ENCODE assay signal across 17 cellular contexts in the genomic region with DNA sequence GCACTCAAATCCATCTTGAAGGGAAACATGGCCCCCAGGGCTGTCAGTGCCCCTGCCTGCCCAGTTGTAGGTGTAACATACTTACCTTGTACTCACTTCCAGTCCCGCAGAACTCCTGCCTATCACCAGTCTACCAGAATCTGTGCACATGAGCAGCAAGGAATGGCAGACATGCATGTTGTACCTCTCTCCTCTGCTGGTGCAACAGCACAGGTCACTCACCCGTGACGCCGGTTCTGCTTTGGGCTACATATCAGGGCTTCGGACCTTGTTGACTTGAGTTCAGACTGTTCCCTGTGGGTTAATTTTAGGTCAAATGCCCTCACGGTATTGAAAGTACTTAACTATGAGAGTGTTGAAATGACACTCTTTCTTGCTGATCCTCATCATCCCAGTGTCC.
A peak's percentile ranks its signal among the peaks of the same experiment; 100 is the strongest.
DNase-seq lines count a peak whose midpoint lies in the region; ATAC-seq, FAIRE-seq and TF ChIP-seq lines count a peak whose summit lies in the region.
"Had no signal": no experiment of that assay in that cellular context is flagged by ENCODE, and none has a peak within 500 bp of the region (broad histone marks: within the 10 kb centered on the region; RNA-seq: fewer than 3 reads in every experiment).

No MANE protein-coding gene starts in this region.

- H3K27ac Mint-ChIP-seq in activated CD4-positive, alpha-beta memory T cell treated with anti-CD3 and anti-CD28 coated beads for 36 hours: no peak overlapping the region
- H3K27ac Mint-ChIP-seq: CD4-positive, alpha-beta memory T cell; GM23338; IgD-negative memory B cell had no signal

- H4K8ac ChIP-seq in trophoblast cell (ENCODE audit: low read depth, low read length): no peak overlapping the region

- H3K4me1 ChIP-seq in BLaER1: peaks cover 54% of the 10 kb centered on the region
- peaks cover 0 to 18% (median 0%) of the 10 kb centered on the region in 12 donors for H3K4me1 ChIP-seq in heart left ventricle
- H3K4me1 ChIP-seq in trophoblast cell (ENCODE audit: control insufficient read depth in 1 of 2, insufficient read depth in 2 of 2, low read length in 2 of 2): peaks cover 3 to 6% of the 10 kb centered on the region in 2 experiments

- no peaks in the 10 kb centered on the region for H3K79me1 ChIP-seq in trophoblast cell (ENCODE audit: low read length)

- TF ChIP-seq POLR2A in heart left ventricle (IDR thresholded peaks at IDR 0.05): no peak

- H2BK12ac ChIP-seq in trophoblast cell (ENCODE audit: low read length): no peak overlapping the region

- H4K12ac ChIP-seq in trophoblast cell (ENCODE audit: low read depth, low read length): no peak overlapping the region

- H3K9me3 Mint-ChIP-seq in activated CD4-positive, alpha-beta memory T cell treated with anti-CD3 and anti-CD28 coated beads for 36 hours: no peaks in the 10 kb centered on the region
- H3K9me3 Mint-ChIP-seq: GM23338, IgD-negative memory B cell had no signal

- H3K4ac ChIP-seq in trophoblast cell (ENCODE audit: low read depth, low read length): no peak overlapping the region

- 51 to 72% (median 57%) methylated on average over 6 of the region's 6 CpGs for WGBS in heart left ventricle, 4 donors
- no CpG with 5 or more reads among the region's 6 CpGs for WGBS in trophoblast cell (ENCODE audit: extremely low coverage, insufficient coverage, insufficient read length)

- no peak for TF ChIP-seq CTCF in heart left ventricle (IDR thresholded peaks at IDR 0.05)

- no peaks in the 10 kb centered on the region for H3K79me2 ChIP-seq in trophoblast cell (ENCODE audit: control insufficient read depth, insufficient read depth, low read length, poor library complexity)

- no peak overlapping the region for H2AK5ac ChIP-seq in trophoblast cell (ENCODE audit: low read length)

- no peak overlapping the region for H4K91ac ChIP-seq in trophoblast cell (ENCODE audit: low read depth, low read length)

- peaks cover 16% of the 10 kb centered on the region for H3K9me3 ChIP-seq in BLaER1
- no peaks in the 10 kb centered on the region for H3K9me3 ChIP-seq in heart left ventricle
- H3K9me3 ChIP-seq in trophoblast cell (ENCODE audit: insufficient read depth, low read depth, low read length): no peaks in the 10 kb centered on the region

- H3K27me3 ChIP-seq in BLaER1 (no peaks in the 10 kb centered on the region), heart left ventricle (no peaks in the 10 kb centered on the region), trophoblast cell (ENCODE audit: insufficient read depth, low read length) (no peaks in the 10 kb centered on the region)

- no peak overlapping the region for H3K4me3 Mint-ChIP-seq in activated CD4-positive, alpha-beta memory T cell treated with anti-CD3 and anti-CD28 coated beads for 36 hours
- H3K4me3 Mint-ChIP-seq: CD4-positive, alpha-beta memory T cell; GM23338; IgD-negative memory B cell had no signal

- no peak overlapping the region for H3K23ac ChIP-seq in trophoblast cell (ENCODE audit: low read length)

- ATAC-seq in heart left ventricle (peak; percentile 77 to 90 (median 82)), HG03139 (IDR thresholded peaks at IDR 0.05; ENCODE audit: unreplicated experiment) (no peak), GM21360 (IDR thresholded peaks at IDR 0.05; ENCODE audit: unreplicated experiment) (no peak)
- ATAC-seq: GM23338 had no signal

- H2BK5ac ChIP-seq in trophoblast cell (ENCODE audit: low read depth, low read length, poor library complexity): no peak overlapping the region

- no peaks in the 10 kb centered on the region for H3K36me3 ChIP-seq in BLaER1
- peaks cover 0 to 17% (median 0%) of the 10 kb centered on the region in 9 donors for H3K36me3 ChIP-seq in heart left ventricle
- peaks cover 7 to 16% of the 10 kb centered on the region in 2 experiments for H3K36me3 ChIP-seq in trophoblast cell (ENCODE audit: control insufficient read depth in 1 of 2, insufficient read depth in 2 of 2, low read length in 2 of 2)

- CTCF ChIA-PET in activated CD4-positive, alpha-beta memory T cell treated with anti-CD3 and anti-CD28 coated beads for 36 hours (lab: Charles Lee): no interaction called here

- H2AFZ ChIP-seq in trophoblast cell (ENCODE audit: insufficient read depth, low read length, poor library complexity): no peak overlapping the region
- H2AFZ ChIP-seq: GM23338 had no signal

- H3K27ac ChIP-seq in BLaER1 (0 out of 2 replicates have a peak overlapping the region, but pooled peaks have one; percentile 2), heart left ventricle (peak overlapping the region in 5 of 12 donors; percentile 3 to 59 (median 47)), trophoblast cell (ENCODE audit: low read depth, low read length) (no peak overlapping the region)
- H3K27ac ChIP-seq: C4-2B, KMS-11 had no signal

- H3K14ac ChIP-seq in trophoblast cell (ENCODE audit: low read length): no peak overlapping the region

- H3K4me1 Mint-ChIP-seq in activated CD4-positive, alpha-beta memory T cell treated with anti-CD3 and anti-CD28 coated beads for 36 hours (ENCODE audit: low read depth): no peaks in the 10 kb centered on the region
- H3K4me1 Mint-ChIP-seq: CD4-positive, alpha-beta memory T cell had no signal

- POLR2A ChIA-PET in activated CD4-positive, alpha-beta memory T cell treated with anti-CD3 and anti-CD28 coated beads for 36 hours (lab: Charles Lee): no interaction called here

- no peak for DNase-seq in GM18507 (ENCODE audit: extremely low spot score, insufficient read length, low read depth)
- peak in 1 of 5 donors; percentile 59 for DNase-seq in heart left ventricle
- peak; percentile 49 to 67 for DNase-seq in trophoblast cell
- DNase-seq in activated CD4-positive, alpha-beta memory T cell treated with anti-CD3 and anti-CD28 coated beads for 36 hours: no peak
- DNase-seq: ACHN; CD4-positive, alpha-beta memory T cell; DND-41; GDM1; H7 had no signal

- H3K18ac ChIP-seq in trophoblast cell (ENCODE audit: low read length): peak overlapping the region; percentile 47

- no peaks in the 10 kb centered on the region for H3K36me3 Mint-ChIP-seq in activated CD4-positive, alpha-beta memory T cell treated with anti-CD3 and anti-CD28 coated beads for 36 hours
- H3K36me3 Mint-ChIP-seq: CD4-positive, alpha-beta memory T cell; IgD-negative memory B cell had no signal

- H3K4me2 ChIP-seq in BLaER1: peak overlapping the region; percentile 42
- H3K4me2 ChIP-seq in trophoblast cell (ENCODE audit: low read length): no peak overlapping the region
- H3K4me2 ChIP-seq: GM23338, KMS-11 had no signal

- no peak overlapping the region for H3K4me3 ChIP-seq in BLaER1
- H3K4me3 ChIP-seq in heart left ventricle: no peak overlapping the region
- peak overlapping the region; percentile 30 for H3K4me3 ChIP-seq in trophoblast cell (ENCODE audit: low read depth, low read length)
- H3K4me3 ChIP-seq: GM23338 had no signal

- H3K9ac ChIP-seq in BLaER1: no peak overlapping the region
- H3K9ac ChIP-seq in trophoblast cell (ENCODE audit: low read length): no peak overlapping the region
- H3K9ac ChIP-seq: KMS-11 had no signal

- intact Hi-C loops in heart left ventricle (cut with DNase I): no loop called here
- intact Hi-C loops in activated CD4-positive, alpha-beta memory T cell treated with anti-CD3 and anti-CD28 coated beads for 36 hours (cut with micrococcal nuclease): no loop called here

- H3K27me3 Mint-ChIP-seq in activated CD4-positive, alpha-beta memory T cell treated with anti-CD3 and anti-CD28 coated beads for 36 hours: no peaks in the 10 kb centered on the region
- H3K27me3 Mint-ChIP-seq: IgD-negative memory B cell had no signal

- H4K20me1 ChIP-seq in BLaER1: no peaks in the 10 kb centered on the region

- peak; percentile 35 for FAIRE-seq in GM18507 (lab: Jason Lieb, UNC)
- FAIRE-seq: GM12892 had no signal

- no peak overlapping the region for H2BK120ac ChIP-seq in trophoblast cell (ENCODE audit: insufficient read depth, low read length, poor library complexity)

Comparison
In these comparisons a context has a peak if more than half of its experiments do, and no peak if none do; other contexts are left out.
1. DNase-seq: peak in trophoblast cell (2 of 2); none in GM18507 (single experiment) and activated CD4-positive, alpha-beta memory T cell treated with anti-CD3 and anti-CD28 coated beads for 36 hours (single experiment).
2. ATAC-seq: peak in heart left ventricle (4 of 4); none in HG03139 (single experiment) and GM21360 (single experiment).